8 cellular contexts compared by ENCODE assay signal in genomic region chr19:2332341-2333026, GRCh38. TPM values are rescaled to one million over a fixed set of nuclear protein-coding genes. Genes with fewer than 3 reads are reported as not detected.
DNase-seq lines count a peak whose midpoint lies in the region; ATAC-seq and TF ChIP-seq lines count a peak whose summit lies in the region.

No MANE protein-coding gene starts in this region.

- TF ChIP-seq CTCF in AG10803 (conservative IDR thresholded peaks at IDR 0.05; ENCODE audit: low read length) = no peak
- no peak for TF ChIP-seq CTCF in Peyer's patch (IDR thresholded peaks at IDR 0.05)
- TF ChIP-seq CTCF in PC-9 (conservative IDR thresholded peaks at IDR 0.05) = no peak
- no peak for TF ChIP-seq CTCF in endothelial cell (IDR thresholded peaks at IDR 0.05; ENCODE audit: unreplicated experiment)
- TF ChIP-seq CTCF in SK-N-SH (IDR thresholded peaks at IDR 0.05) = no peak

- peaks cover 48% of the 10 kb centered on the region for H3K79me2 ChIP-seq in PC-9 (ENCODE audit: low read depth)
- peaks cover 75% of the 10 kb centered on the region for H3K79me2 ChIP-seq in SK-N-SH (ENCODE audit: insufficient read depth)

- peak; percentile 54 for DNase-seq in AG10803 (ENCODE audit: low read depth)
- peak; percentile 74 to 92 (median 90) for DNase-seq in Peyer's patch
- no peak for DNase-seq in LoVo (ENCODE audit: low spot score)
- no peak for DNase-seq in PC-9
- no peak for DNase-seq in endothelial cell (ENCODE audit: low spot score)
- no peak for DNase-seq in SK-N-SH

- TF ChIP-seq POLR2A in Peyer's patch (IDR thresholded peaks at IDR 0.05) = no peak

- peaks cover 15% of the 10 kb centered on the region; the same call in 1 of the 2 replicates for H3F3A ChIP-seq in PC-9 (ENCODE audit: insufficient read depth, low read depth)
- peaks cover 18% of the 10 kb centered on the region for H3F3A ChIP-seq in SK-N-SH (replicated peaks; ENCODE audit: insufficient read depth)

- no peak for TF ChIP-seq RAD21 in SK-N-SH (IDR thresholded peaks at IDR 0.05; ENCODE audit: low read length)

- H4K20me1 ChIP-seq in PC-9 (ENCODE audit: insufficient read depth) (no peaks in the 10 kb centered on the region), SK-N-SH (ENCODE audit: insufficient read depth) (peaks cover 20% of the 10 kb centered on the region)

- H2AFZ ChIP-seq in PC-9 (no peak overlapping the region), SK-N-SH (ENCODE audit: low read depth) (no peak overlapping the region)

- peaks cover 9% of the 10 kb centered on the region for H3K36me3 Mint-ChIP-seq in endothelial cell (ENCODE audit: low read depth, unreplicated experiment)

- intact Hi-C loops in PC-9 (cut with micrococcal nuclease; ENCODE audit: unreplicated experiment) = no loop called here

- 98% methylated on average over 8 of the region's 17 CpGs for WGBS in SK-N-SH (ENCODE audit: low lambda C conversion rate)

- CTCF ChIA-PET in PC-9 (lab: Charles Lee) (interaction anchor here (0.6 kb wide), 1 partner anchor 176 kb away, joined by 4 read pairs; no protein-coding TSS in a partner anchor), SK-N-SH (lab: Yijun Ruan, JAX) (no interaction called here)

- H3K27me3 ChIP-seq in Peyer's patch = no peaks in the 10 kb centered on the region
- no peaks in the 10 kb centered on the region for H3K27me3 ChIP-seq in PC-9 (ENCODE audit: insufficient read depth, low read depth)
- H3K27me3 ChIP-seq in SK-N-SH (ENCODE audit: insufficient read depth) = no peaks in the 10 kb centered on the region

- H3K4me1 ChIP-seq in Peyer's patch (peaks cover 0 to 58% (median 32%) of the 10 kb centered on the region in 4 donors), PC-9 (replicated peaks; ENCODE audit: insufficient read depth) (peaks cover 6% of the 10 kb centered on the region; the same call in 1 of the 2 replicates), SK-N-SH (ENCODE audit: control insufficient read depth in 1 of 2, insufficient read depth in 2 of 2, low read depth in 1 of 2, low read length in 1 of 2) (peaks cover 6 to 11% of the 10 kb centered on the region in 2 experiments; a peak in 2 of 4 replicates)

- H3K27ac Mint-ChIP-seq in endothelial cell (ENCODE audit: unreplicated experiment) = no peak overlapping the region

- no peak overlapping the region for H3K4me3 Mint-ChIP-seq in endothelial cell (ENCODE audit: unreplicated experiment)

- H3K36me3 ChIP-seq in Peyer's patch (peaks cover 0 to 13% (median 0%) of the 10 kb centered on the region in 3 donors), PC-9 (ENCODE audit: low read depth) (no peaks in the 10 kb centered on the region), SK-N-SH (replicated peaks in 1 of 2; ENCODE audit: control insufficient read depth in 1 of 2, insufficient read depth in 2 of 2, low read length in 1 of 2) (no peaks in the 10 kb centered on the region)

- H3K9me3 Mint-ChIP-seq in endothelial cell (ENCODE audit: unreplicated experiment) = peaks cover 4% of the 10 kb centered on the region

- H3K27me3 Mint-ChIP-seq in endothelial cell (ENCODE audit: unreplicated experiment) = peaks cover 17% of the 10 kb centered on the region

- no peaks in the 10 kb centered on the region for H3K9me3 ChIP-seq in Peyer's patch
- H3K9me3 ChIP-seq in PC-9 (ENCODE audit: insufficient read depth, low read depth) = no peaks in the 10 kb centered on the region
- H3K9me3 ChIP-seq in SK-N-SH = no peaks in the 10 kb centered on the region

- H3K9me2 ChIP-seq in PC-9 (ENCODE audit: insufficient read depth) (no peaks in the 10 kb centered on the region), SK-N-SH (no peaks in the 10 kb centered on the region)

- no peak overlapping the region for H3K9ac ChIP-seq in SK-N-SH

- no peak for TF ChIP-seq EP300 in SK-N-SH (IDR thresholded peaks at IDR 0.05; ENCODE audit: borderline replicate concordance in 1 of 2, low read depth in 1 of 2, low read length in 1 of 2)

- no TSS peak for BruUV-seq in PC-9 (replicated peaks; lab: Mats Ljungman, UMichigan)

- POLR2A ChIA-PET in PC-9 (lab: Charles Lee; ENCODE audit: unreplicated experiment) (no interaction called here), SK-N-SH (lab: Yijun Ruan, JAX) (no interaction called here)

- H3K4me2 ChIP-seq in PC-9 (no peak overlapping the region), SK-N-SH (no peak overlapping the region)

- ATAC-seq in GM18868 (IDR thresholded peaks at IDR 0.05; ENCODE audit: unreplicated experiment) (peak; percentile 36), esophagus mucosa (peak; percentile 15)

- H3K4me3 ChIP-seq in AG10803 (ENCODE audit: low read length) (peak overlapping the region; percentile 10; the same call in 1 of the 2 replicates), Peyer's patch (peak overlapping the region in 2 of 4 donors; percentile 8 to 31), PC-9 (no peak overlapping the region), SK-N-SH (ENCODE audit: low read depth in 2 of 2, low read length in 1 of 2) (no peak overlapping the region)

- peaks cover 24% of the 10 kb centered on the region for H3K4me1 Mint-ChIP-seq in endothelial cell (ENCODE audit: unreplicated experiment)

- H3K27ac ChIP-seq in Peyer's patch (peak overlapping the region; percentile 88 to 98 (median 90)), PC-9 (no peak overlapping the region), SK-N-SH (ENCODE audit: low read depth in 2 of 2, low read length in 1 of 2) (no peak overlapping the region; a peak in 1 of 4 replicates)

TF ChIP-seq in SK-N-SH, 30 proteins besides CTCF, POLR2A, EP300 and RAD21:
- no peak for TF ChIP-seq SIN3A (IDR thresholded peaks at IDR 0.05; ENCODE audit: borderline replicate concordance, low read depth, low read length)

RNA-seq across cellular contexts. Expression of gene SPPL2B, which starts 4.0 kb away (rescaled TPM):
- total RNA-seq in Peyer's patch (100 to 1,000 TPM; 196 to 448 (median 270) TPM), esophagus mucosa (18.8 TPM), PC-9 (2021) (49.6 and 64.1 TPM in 2 replicates), endothelial cell (ENCODE audit: unreplicated experiment) (75.2 TPM)
- 48.5 and 58.1 TPM in 2 replicates for polyA plus RNA-seq in SK-N-SH (2012; rRNA removed)
- polyA plus RNA-seq in SK-N-SH (2012; cell fraction: cytosol; rRNA removed) = 7.7 and 14.5 TPM in 2 replicates
- polyA plus RNA-seq in SK-N-SH (2012; cell fraction: nucleus; rRNA removed) = 364 and 416 TPM in 2 replicates

RNA-seq across cellular contexts. Expression of gene LSM7, which starts 4.1 kb away (rescaled TPM):
- total RNA-seq in Peyer's patch = 100 to 1,000 TPM in 2 of 4 donors, 10 to 100 TPM in 2; 59.8 to 152 (median 109) TPM
- total RNA-seq in esophagus mucosa = 98.9 TPM
- total RNA-seq in PC-9 (2021) = 80.2 and 83.4 TPM in 2 replicates
- total RNA-seq in endothelial cell (ENCODE audit: unreplicated experiment) = 108 TPM
- polyA plus RNA-seq in SK-N-SH (2012; rRNA removed) = 1,077 and 1,193 TPM in 2 replicates
- 767 and 1,013 TPM in 2 replicates for polyA plus RNA-seq in SK-N-SH (2012; cell fraction: cytosol; rRNA removed)
- 353 and 686 TPM in 2 replicates for polyA plus RNA-seq in SK-N-SH (2012; cell fraction: nucleus; rRNA removed)

RNA-seq across cellular contexts. Expression of gene LINGO3, which starts 24.5 kb away (rescaled TPM):
- total RNA-seq in Peyer's patch (1 to 10 TPM in 1 of 4 donors, under 1 TPM in 1, not detected in 2; 0.54 to 5.0 TPM), esophagus mucosa (not detected), PC-9 (2021) (0.18 TPM in 1 of 2 replicates, not detected in the other), endothelial cell (ENCODE audit: unreplicated experiment) (not detected)
- polyA plus RNA-seq in SK-N-SH (2012; rRNA removed) = not detected in 2 replicates
- not detected in 2 replicates for polyA plus RNA-seq in SK-N-SH (2012; cell fraction: cytosol; rRNA removed)
- 0.04 TPM in 1 of 2 replicates, not detected in the other for polyA plus RNA-seq in SK-N-SH (2012; cell fraction: nucleus; rRNA removed)

RNA-seq across cellular contexts. Expression of gene TMPRSS9, which starts 27.6 kb away (rescaled TPM):
- 1 to 10 TPM in 1 of 4 donors, under 1 TPM in 2, not detected in 1; 0.54 to 2.5 (median 0.85) TPM for total RNA-seq in Peyer's patch
- not detected for total RNA-seq in esophagus mucosa
- 0.10 and 0.20 TPM in 2 replicates for total RNA-seq in PC-9 (2021)
- not detected for total RNA-seq in endothelial cell (ENCODE audit: unreplicated experiment)
- polyA plus RNA-seq in SK-N-SH (2012; rRNA removed) = not detected in 2 replicates
- polyA plus RNA-seq in SK-N-SH (2012; cell fraction: cytosol; rRNA removed) = not detected in 2 replicates
- 0.06 TPM in 1 of 2 replicates, not detected in the other for polyA plus RNA-seq in SK-N-SH (2012; cell fraction: nucleus; rRNA removed)

RNA-seq across cellular contexts. Expression of gene PEAK3, which starts 50.5 kb away (rescaled TPM):
- total RNA-seq in Peyer's patch (1 to 10 TPM; 1.2 to 5.8 (median 2.6) TPM), esophagus mucosa (0.08 TPM), PC-9 (2021) (not detected in 2 replicates), endothelial cell (ENCODE audit: unreplicated experiment) (0.97 TPM)
- not detected in 2 replicates for polyA plus RNA-seq in SK-N-SH (2012; rRNA removed)
- not detected in 2 replicates for polyA plus RNA-seq in SK-N-SH (2012; cell fraction: cytosol; rRNA removed)
- not detected in 2 replicates for polyA plus RNA-seq in SK-N-SH (2012; cell fraction: nucleus; rRNA removed)

Comparison
In these comparisons a context has a peak if more than half of its experiments do, and no peak if none do; other contexts are left out.
1. DNase-seq: peak in AG10803 (single experiment) and Peyer's patch (3 of 3); none in LoVo (single experiment), PC-9 (0 of 2), endothelial cell (single experiment) and SK-N-SH (single experiment).
2. H3K27ac ChIP-seq: peak in Peyer's patch (4 of 4); none in PC-9 (single experiment) and SK-N-SH (0 of 2).